In genomic region chr15:27535445-27536129, GRCh38 we compare ENCODE assay signal across 1 cellular context.
TF ChIP-seq lines count a peak whose summit lies in the region.

No MANE protein-coding gene starts in this region.

TF ChIP-seq in SK-N-SH treated with all-trans-retinoic acid at 6 μM for 48 hours, 23 proteins besides CTCF, POLR2A, EP300 and RAD21 (continued from another document):
- TF ChIP-seq, protein P1, sequence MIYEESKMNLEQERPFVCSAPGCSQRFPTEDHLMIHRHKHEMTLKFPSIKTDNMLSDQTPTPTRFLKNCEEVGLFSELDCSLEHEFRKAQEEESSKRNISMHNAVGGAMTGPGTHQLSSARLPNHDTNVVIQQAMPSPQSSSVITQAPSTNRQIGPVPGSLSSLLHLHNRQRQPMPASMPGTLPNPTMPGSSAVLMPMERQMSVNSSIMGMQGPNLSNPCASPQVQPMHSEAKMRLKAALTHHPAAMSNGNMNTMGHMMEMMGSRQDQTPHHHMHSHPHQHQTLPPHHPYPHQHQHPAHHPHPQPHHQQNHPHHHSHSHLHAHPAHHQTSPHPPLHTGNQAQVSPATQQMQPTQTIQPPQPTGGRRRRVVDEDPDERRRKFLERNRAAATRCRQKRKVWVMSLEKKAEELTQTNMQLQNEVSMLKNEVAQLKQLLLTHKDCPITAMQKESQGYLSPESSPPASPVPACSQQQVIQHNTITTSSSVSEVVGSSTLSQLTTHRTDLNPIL (CRISPR knock-in tag; IDR thresholded peaks at IDR 0.05; ENCODE audit: low read depth), result no peak
- no peak for TF ChIP-seq SNAI2 (CRISPR knock-in tag; IDR thresholded peaks at IDR 0.05)
